20 cellular contexts compared by ENCODE assay signal in genomic region chr3:31364188-31364587, GRCh38.
DNase-seq lines count a peak whose midpoint lies in the region; ATAC-seq, FAIRE-seq and TF ChIP-seq lines count a peak whose summit lies in the region.
"Had no signal": no experiment of that assay in that cellular context is flagged by ENCODE, and none has a peak within 500 bp of the region (broad histone marks: within the 10 kb centered on the region; RNA-seq: fewer than 3 reads in every experiment).

No MANE protein-coding gene starts in this region.

- TF ChIP-seq POLR2A in HepG2 (IDR thresholded peaks at IDR 0.05; ENCODE audit: insufficient read depth in 1 of 2, low read depth in 2 of 2, low read length in 2 of 2): no peak
- no peak for TF ChIP-seq POLR2A in right lobe of liver (IDR thresholded peaks at IDR 0.05)

- H3K79me2 ChIP-seq in HepG2 (ENCODE audit: insufficient read depth, low read length): no peaks in the 10 kb centered on the region
- no peaks in the 10 kb centered on the region for H3K79me2 ChIP-seq in smooth muscle cell (ENCODE audit: low read depth)

- H3K27me3 ChIP-seq in HepG2 (ENCODE audit: control insufficient read depth in 1 of 2, insufficient read depth in 2 of 2, low read length in 2 of 2) (no peaks in the 10 kb centered on the region), right lobe of liver (no peaks in the 10 kb centered on the region), adipocyte (replicated peaks; ENCODE audit: control insufficient read depth, insufficient read depth, low read length) (no peaks in the 10 kb centered on the region), smooth muscle cell (ENCODE audit: low read depth) (no peaks in the 10 kb centered on the region), foreskin keratinocyte (no peaks in the 10 kb centered on the region)

- no peak for FAIRE-seq in HepG2 (lab: Jason Lieb, UNC)

- H3K4me3 Mint-ChIP-seq in activated CD8-positive, alpha-beta T cell treated with anti-CD3 and anti-CD28 coated beads, Interleukin-2, amount 10 ng/mL, durations not matched to agents 7 days and 5 days: no peak overlapping the region
- H3K4me3 Mint-ChIP-seq: CD4-positive, alpha-beta T cell had no signal

- no peak for TF ChIP-seq RAD21 in HepG2 (CRISPR knock-in tag; IDR thresholded peaks at IDR 0.05)

- H3K4me1 ChIP-seq in HepG2 (ENCODE audit: insufficient read depth, low read length): peaks cover 11% of the 10 kb centered on the region
- H3K4me1 ChIP-seq in right lobe of liver: no peaks in the 10 kb centered on the region
- H3K4me1 ChIP-seq in adipocyte (ENCODE audit: control insufficient read depth, insufficient read depth, low read length): peaks cover 35% of the 10 kb centered on the region
- H3K4me1 ChIP-seq in smooth muscle cell (ENCODE audit: low read depth): peaks cover 12% of the 10 kb centered on the region
- H3K4me1 ChIP-seq in foreskin keratinocyte: peaks cover 4% of the 10 kb centered on the region

- no peak overlapping the region for H3K4me3 ChIP-seq in HepG2 (replicated peaks in 1 of 3; ENCODE audit: insufficient read depth in 1 of 3, low read depth in 2 of 3, low read length in 3 of 3)
- H3K4me3 ChIP-seq in right lobe of liver: no peak overlapping the region
- peak overlapping the region; percentile 12 for H3K4me3 ChIP-seq in adipocyte (ENCODE audit: low read length)
- H3K4me3 ChIP-seq in fibroblast of mammary gland (ENCODE audit: control insufficient read depth, low read depth, low read length): no peak overlapping the region
- H3K4me3 ChIP-seq in smooth muscle cell: no peak overlapping the region
- H3K4me3 ChIP-seq: SK-N-MC had no signal

- H3K27me3 Mint-ChIP-seq in activated CD8-positive, alpha-beta T cell treated with anti-CD3 and anti-CD28 coated beads, Interleukin-2, amount 10 ng/mL, durations not matched to agents 7 days and 5 days (ENCODE audit: low read depth): no peaks in the 10 kb centered on the region
- H3K27me3 Mint-ChIP-seq: CD4-positive, alpha-beta T cell had no signal

- CTCF ChIA-PET in HepG2 (lab: Yijun Ruan, JAX; ENCODE audit: low intra/inter-chr PET ratio, low total read pairs) (no interaction called here), HEK293T (lab: Yijun Ruan, JAX) (no interaction called here)
- CTCF ChIA-PET in activated CD8-positive, alpha-beta T cell treated with anti-CD3 and anti-CD28 coated beads, Interleukin-2, amount 10 ng/mL, durations not matched to agents 7 days and 5 days (lab: Charles Lee): interaction anchor here (0.9 kb wide), 1 partner anchor 13 kb away, joined by 3 read pairs; no protein-coding TSS in a partner anchor

- no peak overlapping the region for H2AFZ ChIP-seq in HepG2 (ENCODE audit: low read length)
- no peak overlapping the region for H2AFZ ChIP-seq in smooth muscle cell (ENCODE audit: low read depth)

- no peak overlapping the region for H3K9ac ChIP-seq in HepG2 (ENCODE audit: insufficient read depth, low read depth, low read length)
- peak overlapping the region; percentile 26 for H3K9ac ChIP-seq in adipocyte (ENCODE audit: low read length)
- no peak overlapping the region for H3K9ac ChIP-seq in smooth muscle cell (ENCODE audit: low read depth)
- H3K9ac ChIP-seq: KMS-11 had no signal

- H3K27ac Mint-ChIP-seq in activated CD8-positive, alpha-beta T cell treated with anti-CD3 and anti-CD28 coated beads, Interleukin-2, amount 10 ng/mL, durations not matched to agents 7 days and 5 days: no peak overlapping the region
- H3K27ac Mint-ChIP-seq: CD4-positive, alpha-beta T cell had no signal

- 88% methylated on average over 1 of the region's 1 CpG for WGBS in HepG2 (ENCODE audit: low lambda C conversion rate)
- WGBS in right lobe of liver (ENCODE audit: insufficient coverage, low coverage, low lambda C conversion rate, missing lambda C conversion rate): 67% methylated on average over 1 of the region's 1 CpG
- 90% methylated on average over 1 of the region's 1 CpG for WGBS in smooth muscle cell (ENCODE audit: low lambda C conversion rate)

- H3K36me3 Mint-ChIP-seq in activated CD8-positive, alpha-beta T cell treated with anti-CD3 and anti-CD28 coated beads, Interleukin-2, amount 10 ng/mL, durations not matched to agents 7 days and 5 days (ENCODE audit: low read depth): no peaks in the 10 kb centered on the region

- TF ChIP-seq EP300 in HepG2 (IDR thresholded peaks at IDR 0.05; ENCODE audit: low read depth in 2 of 2, low read length in 2 of 2) (no peak), HepG2 (CRISPR knock-in tag; IDR thresholded peaks at IDR 0.05; ENCODE audit: borderline replicate concordance) (no peak)

- intact Hi-C loops in HepG2 (cut with micrococcal nuclease; ENCODE audit: unreplicated experiment): no loop called here
- intact Hi-C loops in right lobe of liver (cut with DNase I): no loop called here

- H3K9me3 ChIP-seq in HepG2 (ENCODE audit: low read length) (no peaks in the 10 kb centered on the region), right lobe of liver (no peaks in the 10 kb centered on the region), adipocyte (ENCODE audit: control insufficient read depth, low read length) (no peaks in the 10 kb centered on the region), smooth muscle cell (replicated peaks; ENCODE audit: low read depth) (no peaks in the 10 kb centered on the region)

- H3K4me2 ChIP-seq in HepG2 (ENCODE audit: low read depth, low read length) (no peak overlapping the region), smooth muscle cell (peak overlapping the region; percentile 30)
- H3K4me2 ChIP-seq: KMS-11 had no signal

- no peaks in the 10 kb centered on the region for H3K9me3 Mint-ChIP-seq in activated CD8-positive, alpha-beta T cell treated with anti-CD3 and anti-CD28 coated beads, Interleukin-2, amount 10 ng/mL, durations not matched to agents 7 days and 5 days (ENCODE audit: insufficient read depth)
- H3K9me3 Mint-ChIP-seq: CD4-positive, alpha-beta T cell had no signal

- in situ Hi-C loops in HepG2 (cut with HindIII; ENCODE audit: extremely low pct_ligation_motif_present, low pct_unique_long_range_greater_than_20kb): no loop called here

- no peak for DNase-seq in HepG2 (ENCODE audit: low spot score)
- no peak for DNase-seq in right lobe of liver
- no peak for DNase-seq in adipocyte (ENCODE audit: low read depth)
- DNase-seq in fibroblast of mammary gland (ENCODE audit: low read depth): peak; percentile 17
- no peak for DNase-seq in smooth muscle cell (lab: John Stamatoyannopoulos, UW; ENCODE audit: unreplicated experiment)
- DNase-seq in activated CD8-positive, alpha-beta T cell treated with anti-CD3 and anti-CD28 coated beads, Interleukin-2, amount 10 ng/mL, durations not matched to agents 7 days and 5 days: no peak
- no peak for DNase-seq in foreskin keratinocyte
- DNase-seq in HEK293T (ENCODE audit: extremely low spot score): no peak
- DNase-seq: 8988T; CD4-positive, alpha-beta T cell; DMS153; H7; NCI-H1417; NCI-H187; NCI-H2107; NCI-H510A treated with DMSO at 0.1 percent for 48 hours; NCI-H82; SHP77 had no signal

- no peak overlapping the region for H3K27ac ChIP-seq in HepG2 (ENCODE audit: extremely low read length, insufficient read depth, low read length)
- no peak overlapping the region for H3K27ac ChIP-seq in right lobe of liver
- H3K27ac ChIP-seq in smooth muscle cell (ENCODE audit: low read depth): no peak overlapping the region
- no peak overlapping the region for H3K27ac ChIP-seq in foreskin keratinocyte
- H3K27ac ChIP-seq: KMS-11, SK-N-MC had no signal

- BruUV-seq in HepG2 (replicated peaks; lab: Mats Ljungman, UMichigan): no TSS peak

- H4K20me1 ChIP-seq in HepG2 (ENCODE audit: insufficient read depth, low read length) (no peaks in the 10 kb centered on the region), smooth muscle cell (ENCODE audit: low read depth) (no peaks in the 10 kb centered on the region)

- TF ChIP-seq CTCF in HepG2 (CRISPR knock-in tag; IDR thresholded peaks at IDR 0.05): no peak
- no peak for TF ChIP-seq CTCF in right lobe of liver (IDR thresholded peaks at IDR 0.05)
- no peak for TF ChIP-seq CTCF in fibroblast of mammary gland (conservative IDR thresholded peaks at IDR 0.05; ENCODE audit: control insufficient read depth, insufficient read depth, low read depth, low read length)
- TF ChIP-seq CTCF in smooth muscle cell (IDR thresholded peaks at IDR 0.05; ENCODE audit: borderline replicate concordance, insufficient read depth, poor library complexity, severe bottlenecking): no peak
- no peak for TF ChIP-seq CTCF in foreskin keratinocyte (conservative IDR thresholded peaks at IDR 0.05)

- H3K4me1 Mint-ChIP-seq in activated CD8-positive, alpha-beta T cell treated with anti-CD3 and anti-CD28 coated beads, Interleukin-2, amount 10 ng/mL, durations not matched to agents 7 days and 5 days (ENCODE audit: low read depth): peaks cover 7% of the 10 kb centered on the region

- POLR2A ChIA-PET in HepG2 (lab: Yijun Ruan, JAX) (no interaction called here), HEK293T (lab: Yijun Ruan, JAX) (no interaction called here)
- POLR2A ChIA-PET in activated CD8-positive, alpha-beta T cell treated with anti-CD3 and anti-CD28 coated beads, Interleukin-2, amount 10 ng/mL, durations not matched to agents 7 days and 5 days (lab: Charles Lee): no interaction called here

- H3K36me3 ChIP-seq in HepG2 (replicated peaks in 1 of 2; ENCODE audit: control insufficient read depth in 1 of 2, insufficient read depth in 2 of 2, low read length in 2 of 2) (no peaks in the 10 kb centered on the region), right lobe of liver (no peaks in the 10 kb centered on the region), adipocyte (ENCODE audit: control insufficient read depth, insufficient read depth, low read length, severe bottlenecking) (no peaks in the 10 kb centered on the region), smooth muscle cell (ENCODE audit: low read depth) (no peaks in the 10 kb centered on the region)

- ATAC-seq in HepG2 (no peak), right lobe of liver (no peak), foreskin keratinocyte (no peak)
- no peak for ATAC-seq in activated CD8-positive, alpha-beta T cell treated with anti-CD3 and anti-CD28 coated beads, Interleukin-2, amount 10 ng/mL, durations not matched to agents 7 days and 5 days

- peaks cover 15% of the 10 kb centered on the region for H3F3A ChIP-seq in smooth muscle cell (ENCODE audit: low read depth)

TF ChIP-seq in HepG2, 621 proteins besides CTCF, POLR2A, EP300 and RAD21 (continues in another document):
- peak; percentile 86 for TF ChIP-seq MAFF (IDR thresholded peaks at IDR 0.05; ENCODE audit: low read depth, low read length)
- peak; percentile 95 for TF ChIP-seq NFE2L2 (IDR thresholded peaks at IDR 0.05; ENCODE audit: low read length)
- TF ChIP-seq MAFK (conservative IDR thresholded peaks at IDR 0.05 in 1 of 2, IDR thresholded peaks at IDR 0.05 in 1 of 2; ENCODE audit: low read length in 2 of 2): peak; percentile 87 to 89
- TF ChIP-seq KDM3A (CRISPR knock-in tag; IDR thresholded peaks at IDR 0.05; ENCODE audit: low read depth): no peak

TF ChIP-seq in HEK293T, 16 proteins besides CTCF, POLR2A, EP300 and RAD21:
- TF ChIP-seq ZNF384 (IDR thresholded peaks at IDR 0.05) (no peak), ARNT (IDR thresholded peaks at IDR 0.05) (no peak), FOXM1 (IDR thresholded peaks at IDR 0.05; ENCODE audit: borderline replicate concordance) (no peak), TARDBP (IDR thresholded peaks at IDR 0.05) (no peak), NFRKB (IDR thresholded peaks at IDR 0.05) (no peak), FOXK2 (IDR thresholded peaks at IDR 0.05) (no peak), CTBP1 (IDR thresholded peaks at IDR 0.05; ENCODE audit: borderline replicate concordance) (no peak), SP1 (IDR thresholded peaks at IDR 0.05) (no peak)
TF ChIP-seq in HEK293T: peak in this region for 0.
